ENCODE assay signal across 8 cellular contexts in genomic region chr18:58321986-58322385, GRCh38.
DNase-seq lines count a peak whose midpoint lies in the region; ATAC-seq and TF ChIP-seq lines count a peak whose summit lies in the region.

No MANE protein-coding gene starts in this region.

- peaks cover 6 to 13% (median 8%) of the 10 kb centered on the region in 5 donors for H3K4me1 ChIP-seq in subcutaneous abdominal adipose tissue (ENCODE audit: control insufficient read depth in 5 of 5, insufficient read depth in 5 of 5, low read length in 5 of 5)

- DNase-seq in GM12864 (ENCODE audit: low read depth) (peak; percentile 55), NCI-H345 (lab: John Stamatoyannopoulos, UW) (peak; percentile 61), dermis blood vessel endothelial cell (peak; percentile 83), lung microvascular endothelial cell (ENCODE audit: low read depth in 2 of 2) (peak; percentile 76 to 87)

- H3K4me3 ChIP-seq in GM12864 (ENCODE audit: low read depth, low read length), result no peak overlapping the region
- peak overlapping the region in 2 of 5 donors; percentile 37 to 52 for H3K4me3 ChIP-seq in subcutaneous abdominal adipose tissue (ENCODE audit: low read depth in 1 of 5, low read length in 5 of 5)

- H3K27me3 ChIP-seq in subcutaneous abdominal adipose tissue (ENCODE audit: control insufficient read depth in 5 of 5, insufficient read depth in 4 of 5, low read length in 5 of 5), result no peaks in the 10 kb centered on the region

- peaks cover 0 to 7% (median 4%) of the 10 kb centered on the region in 5 donors for H3K36me3 ChIP-seq in subcutaneous abdominal adipose tissue (ENCODE audit: control insufficient read depth in 5 of 5, insufficient read depth in 5 of 5, low read length in 5 of 5)

- H3K9me3 ChIP-seq in subcutaneous abdominal adipose tissue (ENCODE audit: control insufficient read depth in 5 of 5, low read length in 5 of 5), result no peaks in the 10 kb centered on the region

- ATAC-seq in HG02981 (IDR thresholded peaks at IDR 0.05; ENCODE audit: unreplicated experiment), result peak; percentile 61
- ATAC-seq in activated CD4-positive, CD25-positive, alpha-beta regulatory T cell treated with anti-CD3 and anti-CD28 coated beads, Interleukin-2, amount 50 U/mL, for 24 hours, result peak; percentile 92 to 97
- no peak for ATAC-seq in HG03520 (IDR thresholded peaks at IDR 0.05; ENCODE audit: unreplicated experiment)

- H3K27ac ChIP-seq in subcutaneous abdominal adipose tissue (ENCODE audit: low read depth, low read length), result peak overlapping the region; percentile 33

- H3K9ac ChIP-seq in subcutaneous abdominal adipose tissue (ENCODE audit: low read length in 5 of 5), result peak overlapping the region in 3 of 5 donors; percentile 19 to 57 (median 26)

- peak; percentile 56 for TF ChIP-seq CTCF in GM12864 (IDR thresholded peaks at IDR 0.05; ENCODE audit: low read depth, low read length, missing control alignments)
